13 cellular contexts compared by ENCODE assay signal in the genomic region with DNA sequence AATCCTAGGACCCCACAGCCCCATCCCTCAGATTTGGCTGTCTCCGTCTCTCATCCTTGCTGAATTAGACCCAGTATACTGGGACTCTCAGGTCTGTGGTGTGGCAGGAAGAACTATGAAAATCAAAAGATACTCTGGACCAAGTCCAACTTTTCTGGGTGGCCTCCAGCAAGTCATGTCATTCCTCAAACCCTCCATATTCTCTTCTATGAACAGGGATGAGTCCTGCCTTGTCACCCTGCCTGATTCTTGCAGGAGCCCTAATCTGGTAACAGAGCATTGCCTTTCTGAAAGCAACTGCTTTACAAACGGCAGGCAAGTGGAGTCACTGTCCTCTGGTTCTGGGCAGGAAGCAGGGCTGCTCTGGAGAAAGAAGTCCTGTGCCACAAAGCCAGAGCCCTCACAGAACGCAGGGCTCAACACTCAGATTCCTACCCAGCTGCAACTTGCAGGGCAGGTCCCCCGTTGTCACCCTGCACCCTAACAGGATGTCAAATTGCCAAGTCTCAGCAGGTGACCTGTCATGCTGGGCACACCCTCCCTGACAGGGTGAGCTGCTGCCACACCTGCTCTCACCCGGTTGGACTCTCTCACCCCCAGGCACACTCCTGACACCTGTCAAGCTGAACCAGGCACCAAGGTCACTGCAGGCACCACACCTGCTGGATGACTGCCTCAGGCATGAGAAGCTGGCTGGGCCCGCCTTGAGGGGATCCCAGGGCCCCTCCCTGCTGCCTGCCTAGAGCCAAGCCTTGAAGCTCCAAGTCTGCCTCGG.
DNase-seq lines count a peak whose midpoint lies in the region; ATAC-seq and TF ChIP-seq lines count a peak whose summit lies in the region.
"Had no signal": no experiment of that assay in that cellular context is flagged by ENCODE, and none has a peak within 500 bp of the region (broad histone marks: within the 10 kb centered on the region; RNA-seq: fewer than 3 reads in every experiment).

No MANE protein-coding gene starts in this region.

- no peak for TF ChIP-seq CTCF in nephron (IDR thresholded peaks at IDR 0.05; ENCODE audit: unreplicated experiment in 3 of 3)

- H3K27me3 ChIP-seq in SJCRH30: no peaks in the 10 kb centered on the region; the same call in 1 of the 2 replicates

- ATAC-seq in GM21526 (IDR thresholded peaks at IDR 0.05; ENCODE audit: low FRiP score, unreplicated experiment): no peak
- ATAC-seq: A549; stimulated activated naive B cell treated with anti-CD40 and anti-IgM and Interleukin-4, amounts not matched to agents 10 μg/mL and 1 μg/mL and 100 μg/mL, for 72 hours had no signal

- H3K36me3 Mint-ChIP-seq in nephron (ENCODE audit: low read depth): no peaks in the 10 kb centered on the region
- H3K36me3 Mint-ChIP-seq: naive thymus-derived CD8-positive, alpha-beta T cell; stimulated activated naive B cell treated with anti-CD40 and anti-IgM and Interleukin-4, amounts not matched to agents 10 μg/mL and 1 μg/mL and 100 μg/mL, for 72 hours had no signal

- H3K27ac Mint-ChIP-seq in nephron: peak overlapping the region in 2 of 3 experiments; percentile 12 to 39

- DNase-seq in NCI-H1092 treated with DMSO at 0.1 percent for 48 hours (lab: John Stamatoyannopoulos, UW) (peak; percentile 44), NCI-H1092 (lab: John Stamatoyannopoulos, UW) (no peak), NCI-H1105 (lab: John Stamatoyannopoulos, UW) (peak; percentile 80), SJCRH30 (peak; percentile 19 to 47)
- no peak for DNase-seq in activated CD8-positive, alpha-beta memory T cell treated with anti-CD3 and anti-CD28 coated beads, Interleukin-2, amount 50 U/mL, for 48 hours
- no peak for DNase-seq in activated CD4-positive, alpha-beta T cell treated with anti-CD3 and anti-CD28 coated beads, Interleukin-2, amount 50 U/mL, for 48 hours
- DNase-seq: hippocampal formation; naive thymus-derived CD8-positive, alpha-beta T cell; stimulated activated CD4-positive, alpha-beta T cell treated with anti-CD3 and anti-CD28 coated beads, Interleukin-15, amount 100 ng/mL, for 24 hours; stimulated activated naive B cell treated with anti-CD40 and anti-IgM and Interleukin-4, amounts not matched to agents 10 μg/mL and 1 μg/mL and 100 μg/mL, for 72 hours had no signal

- H3K4me3 ChIP-seq in SJCRH30: no peak overlapping the region
- H3K4me3 ChIP-seq: A549 had no signal

- H3K4me1 Mint-ChIP-seq in nephron: peaks cover 66% of the 10 kb centered on the region
- H3K4me1 Mint-ChIP-seq: stimulated activated naive B cell treated with anti-CD40 and anti-IgM and Interleukin-4, amounts not matched to agents 10 μg/mL and 1 μg/mL and 100 μg/mL, for 72 hours had no signal

- peaks cover 46% of the 10 kb centered on the region for H3K27me3 Mint-ChIP-seq in nephron (ENCODE audit: low read depth)

- no peaks in the 10 kb centered on the region for H3K9me3 ChIP-seq in SJCRH30 (replicated peaks)
- H3K9me3 ChIP-seq: A549 had no signal

- H3K4me3 Mint-ChIP-seq in nephron: no peak overlapping the region
- H3K4me3 Mint-ChIP-seq: stimulated activated naive B cell treated with anti-CD40 and anti-IgM and Interleukin-4, amounts not matched to agents 10 μg/mL and 1 μg/mL and 100 μg/mL, for 72 hours had no signal

- no peaks in the 10 kb centered on the region for H3K36me3 ChIP-seq in SJCRH30

- no peak overlapping the region for H3K27ac ChIP-seq in SJCRH30

- no peaks in the 10 kb centered on the region for H3K9me3 Mint-ChIP-seq in nephron
- H3K9me3 Mint-ChIP-seq: naive thymus-derived CD8-positive, alpha-beta T cell; stimulated activated naive B cell treated with anti-CD40 and anti-IgM and Interleukin-4, amounts not matched to agents 10 μg/mL and 1 μg/mL and 100 μg/mL, for 72 hours had no signal

- peaks cover 43% of the 10 kb centered on the region for H3K4me1 ChIP-seq in SJCRH30

Comparison
In these comparisons a context has a peak if more than half of its experiments do, and no peak if none do; other contexts are left out.
1. DNase-seq: peak in NCI-H1092 treated with DMSO at 0.1 percent for 48 hours (single experiment), NCI-H1105 (single experiment) and SJCRH30 (2 of 2); none in NCI-H1092 (single experiment), activated CD8-positive, alpha-beta memory T cell treated with anti-CD3 and anti-CD28 coated beads, Interleukin-2, amount 50 U/mL, for 48 hours (single experiment) and activated CD4-positive, alpha-beta T cell treated with anti-CD3 and anti-CD28 coated beads, Interleukin-2, amount 50 U/mL, for 48 hours (0 of 2).